ENCODE assay signal across 10 cellular contexts in genomic region chr19:38565686-38566105, GRCh38. TPM values are rescaled to one million over a fixed set of nuclear protein-coding genes. Genes with fewer than 3 reads are reported as not detected.
DNase-seq lines count a peak whose midpoint lies in the region; ATAC-seq and TF ChIP-seq lines count a peak whose summit lies in the region.
"Had no signal": no experiment of that assay in that cellular context is flagged by ENCODE, and none has a peak within 500 bp of the region (broad histone marks: within the 10 kb centered on the region; RNA-seq: fewer than 3 reads in every experiment).

No MANE protein-coding gene starts in this region.

- no peak overlapping the region for H3K27ac ChIP-seq in CD4-positive, alpha-beta T cell (ENCODE audit: low read depth, low read length)
- no peak overlapping the region for H3K27ac ChIP-seq in GM23248
- H3K27ac ChIP-seq in ascending aorta = no peak overlapping the region

- CTCF ChIA-PET in CD4-positive, alpha-beta T cell (lab: Charles Lee) = no interaction called here

- H3K4me3 ChIP-seq in GM23248 (peak overlapping the region; percentile 43; the same call in 1 of the 2 replicates), ascending aorta (peak overlapping the region; percentile 26 to 58)

- 58 to 66% methylated on average over 17 to 22 of the region's 22 CpGs for WGBS in GM23248 (ENCODE audit: low coverage in 1 of 2, low lambda C conversion rate in 2 of 2, missing lambda C conversion rate in 2 of 2), 2 experiments

- POLR2A ChIA-PET in CD4-positive, alpha-beta T cell (lab: Charles Lee) = no interaction called here

- H3K36me3 Mint-ChIP-seq in CD4-positive, alpha-beta T cell (ENCODE audit: low read depth) = no peaks in the 10 kb centered on the region
- no peaks in the 10 kb centered on the region for H3K36me3 Mint-ChIP-seq in natural killer cell treated with Interleukin-12 subunit alpha and Interleukin-12 subunit beta and Interleukin-15 and Interleukin-18, amount 100 ng/mL, for 72 hours

- peak overlapping the region; percentile 38; the same call in 1 of the 2 replicates for H2AFZ ChIP-seq in GM23248

- no peaks in the 10 kb centered on the region for H3K36me3 ChIP-seq in GM23248 (ENCODE audit: low read depth)
- no peaks in the 10 kb centered on the region for H3K36me3 ChIP-seq in ascending aorta

- peak overlapping the region; percentile 54 for H3K4me3 Mint-ChIP-seq in CD4-positive, alpha-beta T cell
- H3K4me3 Mint-ChIP-seq in natural killer cell treated with Interleukin-12 subunit alpha and Interleukin-12 subunit beta and Interleukin-15 and Interleukin-18, amount 100 ng/mL, for 72 hours = peak overlapping the region; percentile 72
- H3K4me3 Mint-ChIP-seq: nephron had no signal

- DNase-seq in CD4-positive, alpha-beta T cell = no peak
- DNase-seq in GM23248 = no peak
- no peak for DNase-seq in ascending aorta (ENCODE audit: low spot score in 2 of 2)
- DNase-seq in natural killer cell treated with Interleukin-12 subunit alpha and Interleukin-12 subunit beta and Interleukin-15 and Interleukin-18, amount 100 ng/mL, for 72 hours (ENCODE audit: low spot score) = peak; percentile 54
- no peak for DNase-seq in NCI-H345 treated with DMSO at 0.1 percent for 48 hours (lab: John Stamatoyannopoulos, UW; ENCODE audit: unreplicated experiment)
- no peak for DNase-seq in NCI-H2107 treated with DMSO at 0.1 percent for 48 hours (lab: John Stamatoyannopoulos, UW; ENCODE audit: unreplicated experiment)
- DNase-seq: NCI-H2081, PC-3 had no signal

- H3K4me1 ChIP-seq in GM23248 (ENCODE audit: insufficient read depth) = no peaks in the 10 kb centered on the region
- no peaks in the 10 kb centered on the region for H3K4me1 ChIP-seq in ascending aorta

- no peaks in the 10 kb centered on the region for H3K9me2 ChIP-seq in GM23248 (ENCODE audit: insufficient read depth)

- H4K20me1 ChIP-seq in GM23248 (ENCODE audit: insufficient read depth) = no peaks in the 10 kb centered on the region

- no peak overlapping the region for H3K4me2 ChIP-seq in GM23248 (ENCODE audit: unreplicated experiment)

- no peaks in the 10 kb centered on the region for H3K79me2 ChIP-seq in GM23248 (ENCODE audit: insufficient read depth)

- H3K4me1 Mint-ChIP-seq in CD4-positive, alpha-beta T cell (ENCODE audit: low read depth) = peaks cover 20% of the 10 kb centered on the region
- H3K4me1 Mint-ChIP-seq in natural killer cell treated with Interleukin-12 subunit alpha and Interleukin-12 subunit beta and Interleukin-15 and Interleukin-18, amount 100 ng/mL, for 72 hours (ENCODE audit: low read depth in 2 of 2) = peaks cover 19 to 24% of the 10 kb centered on the region in 2 donors
- H3K4me1 Mint-ChIP-seq: nephron had no signal

- H3K9me3 Mint-ChIP-seq in CD4-positive, alpha-beta T cell = no peaks in the 10 kb centered on the region
- H3K9me3 Mint-ChIP-seq in natural killer cell treated with Interleukin-12 subunit alpha and Interleukin-12 subunit beta and Interleukin-15 and Interleukin-18, amount 100 ng/mL, for 72 hours = no peaks in the 10 kb centered on the region
- H3K9me3 Mint-ChIP-seq: nephron had no signal

- peaks cover 4% of the 10 kb centered on the region for H3K27me3 ChIP-seq in CD4-positive, alpha-beta T cell (ENCODE audit: control insufficient read depth, insufficient read depth, low read length)
- peaks cover 13% of the 10 kb centered on the region for H3K27me3 ChIP-seq in GM23248 (replicated peaks; ENCODE audit: insufficient read depth)
- peaks cover 3% of the 10 kb centered on the region for H3K27me3 ChIP-seq in ascending aorta

- ATAC-seq in CD4-positive, alpha-beta T cell (ENCODE audit: poor library complexity) = no peak
- no peak for ATAC-seq in natural killer cell treated with Interleukin-12 subunit alpha and Interleukin-12 subunit beta and Interleukin-15 and Interleukin-18, amount 100 ng/mL, for 72 hours
- ATAC-seq in HG03442 (IDR thresholded peaks at IDR 0.05; ENCODE audit: unreplicated experiment) = no peak
- ATAC-seq: PC-3 had no signal

- no peak overlapping the region for H3K9ac ChIP-seq in GM23248

- H3K27ac Mint-ChIP-seq in CD4-positive, alpha-beta T cell = no peak overlapping the region
- H3K27ac Mint-ChIP-seq in natural killer cell treated with Interleukin-12 subunit alpha and Interleukin-12 subunit beta and Interleukin-15 and Interleukin-18, amount 100 ng/mL, for 72 hours = no peak overlapping the region
- H3K27ac Mint-ChIP-seq: nephron had no signal

- peaks cover 29% of the 10 kb centered on the region for H3K27me3 Mint-ChIP-seq in CD4-positive, alpha-beta T cell
- peaks cover 0 to 23% of the 10 kb centered on the region in 2 donors for H3K27me3 Mint-ChIP-seq in natural killer cell treated with Interleukin-12 subunit alpha and Interleukin-12 subunit beta and Interleukin-15 and Interleukin-18, amount 100 ng/mL, for 72 hours

- H3F3A ChIP-seq in GM23248 (ENCODE audit: insufficient read depth) = no peaks in the 10 kb centered on the region

- TF ChIP-seq CTCF in CD4-positive, alpha-beta T cell (IDR thresholded peaks at IDR 0.05) = no peak
- TF ChIP-seq CTCF in ascending aorta (IDR thresholded peaks at IDR 0.05) = no peak

- H3K9me3 ChIP-seq in CD4-positive, alpha-beta T cell (ENCODE audit: control insufficient read depth, low read length) = no peaks in the 10 kb centered on the region
- H3K9me3 ChIP-seq in GM23248 (ENCODE audit: low read depth) = no peaks in the 10 kb centered on the region
- H3K9me3 ChIP-seq in ascending aorta = no peaks in the 10 kb centered on the region

- in situ Hi-C loops in GM23248 (cut with MboI) = no loop called here

- intact Hi-C loops in CD4-positive, alpha-beta T cell (cut with DNase I, micrococcal nuclease) = no loop called here
- intact Hi-C loops in ascending aorta (cut with DNase I) = no loop called here

RNA-seq across cellular contexts. Expression of gene MAP4K1, which starts 52.1 kb away (rescaled TPM):
- 100 to 1,000 TPM; 173 to 185 TPM for total RNA-seq in CD4-positive, alpha-beta T cell
- total RNA-seq in GM23248 (2014; rRNA removed; shearing (Covaris generic)) = not detected in 2 replicates
- 0.63 and 1.0 TPM in 2 replicates for polyA plus RNA-seq in GM23248 (2016; fragmentation: Nextera tagmentation; extraction: Ambion mirVana)
- 15.1 TPM for total RNA-seq in ascending aorta
- total RNA-seq in natural killer cell treated with Interleukin-12 subunit alpha and Interleukin-12 subunit beta and Interleukin-15 and Interleukin-18, amount 100 ng/mL, for 72 hours = 100 to 1,000 TPM in 1 of 2 donors, 10 to 100 TPM in 1; 81.4 to 318 TPM

RNA-seq across cellular contexts. Expression of gene EIF3K, which starts 53.3 kb away (rescaled TPM):
- total RNA-seq in CD4-positive, alpha-beta T cell = 100 to 1,000 TPM; 309 to 322 TPM
- total RNA-seq in GM23248 (2014; rRNA removed; shearing (Covaris generic)) = 270 and 295 TPM in 2 replicates
- 143 and 151 TPM in 2 replicates for polyA plus RNA-seq in GM23248 (2016; fragmentation: Nextera tagmentation; extraction: Ambion mirVana)
- 696 TPM for total RNA-seq in ascending aorta
- 100 to 1,000 TPM; 216 to 286 TPM for total RNA-seq in natural killer cell treated with Interleukin-12 subunit alpha and Interleukin-12 subunit beta and Interleukin-15 and Interleukin-18, amount 100 ng/mL, for 72 hours

Comparison
In these comparisons a context has a peak if more than half of its experiments do, and no peak if none do; other contexts are left out.
1. RNA of gene MAP4K1, which starts 52.1 kb away (total RNA-seq): 81.4 to 318 TPM in natural killer cell treated with Interleukin-12 subunit alpha and Interleukin-12 subunit beta and Interleukin-15 and Interleukin-18, amount 100 ng/mL, for 72 hours, 173 to 185 TPM in CD4-positive, alpha-beta T cell and 15.1 TPM in ascending aorta (single experiment); not detected in GM23248; every median in the first group is over 10 times any median in the second.